ENCODE assay signal across 2 cellular contexts in genomic region chr1:165485716-165486115, GRCh38.
A peak's percentile ranks its signal among the peaks of the same experiment; 100 is the strongest.
TF ChIP-seq lines count a peak whose summit lies in the region.

No MANE protein-coding gene starts in this region.

TF ChIP-seq in K562, 482 proteins besides CTCF, POLR2A, EP300 and RAD21 (continues in another document):
- TF ChIP-seq ELF4 (CRISPR knock-in tag; IDR thresholded peaks at IDR 0.05), result no peak
- TF ChIP-seq TCF7 (IDR thresholded peaks at IDR 0.05; ENCODE audit: borderline replicate concordance), result peak; percentile 83; the same call in 1 of the 2 replicates
- TF ChIP-seq CHCHD3 (CRISPR knock-in tag; IDR thresholded peaks at IDR 0.05), result no peak
- no peak for TF ChIP-seq IRF2 (CRISPR knock-in tag; IDR thresholded peaks at IDR 0.05)
- TF ChIP-seq ZNF449 (CRISPR knock-in tag; IDR thresholded peaks at IDR 0.05), result no peak
- peak; percentile 36 for TF ChIP-seq CBFA2T2 (conservative IDR thresholded peaks at IDR 0.05)
- TF ChIP-seq LEF1 (IDR thresholded peaks at IDR 0.05), result peak; percentile 54; the same call in 1 of the 2 replicates
- no peak for TF ChIP-seq MXD1 (CRISPR knock-in tag; IDR thresholded peaks at IDR 0.05; ENCODE audit: borderline replicate concordance, poor library complexity, severe bottlenecking)
- no peak for TF ChIP-seq ZNF165 (CRISPR knock-in tag; IDR thresholded peaks at IDR 0.05; ENCODE audit: borderline replicate concordance)
- TF ChIP-seq E2F1 (CRISPR knock-in tag; IDR thresholded peaks at IDR 0.05), result no peak
- TF ChIP-seq HMG20B (CRISPR knock-in tag; IDR thresholded peaks at IDR 0.05), result no peak
- peak; percentile 62 for TF ChIP-seq CBFA2T3 (IDR thresholded peaks at IDR 0.05)
- TF ChIP-seq ID3 (CRISPR knock-in tag; IDR thresholded peaks at IDR 0.05), result no peak
- TF ChIP-seq ID3 (tag; IDR thresholded peaks at IDR 0.05), result peak; percentile 77
- no peak for TF ChIP-seq KLF16 (IDR thresholded peaks at IDR 0.05)
- no peak for TF ChIP-seq ZNF316 (IDR thresholded peaks at IDR 0.05)
- no peak for TF ChIP-seq ZFP30 (CRISPR knock-in tag; IDR thresholded peaks at IDR 0.05; ENCODE audit: borderline replicate concordance)
- no peak for TF ChIP-seq TBL1XR1 (IDR thresholded peaks at IDR 0.05; ENCODE audit: low read length in 2 of 2)
- TF ChIP-seq KHSRP (IDR thresholded peaks at IDR 0.05), result no peak
- TF ChIP-seq MEIS2 (IDR thresholded peaks at IDR 0.05; ENCODE audit: partially characterized antibody), result peak; percentile 2
- TF ChIP-seq CREB1 (IDR thresholded peaks at IDR 0.05), result peak; percentile 59; the same call in 1 of the 2 replicates
- TF ChIP-seq CREB1 (CRISPR knock-in tag; IDR thresholded peaks at IDR 0.05), result no peak
- TF ChIP-seq MBD1 (CRISPR knock-in tag; IDR thresholded peaks at IDR 0.05), result no peak
- TF ChIP-seq TEAD4 (IDR thresholded peaks at IDR 0.05; ENCODE audit: low read length), result peak; percentile 38; the same call in 1 of the 2 replicates
- no peak for TF ChIP-seq TEAD4 (CRISPR knock-in tag; IDR thresholded peaks at IDR 0.05; ENCODE audit: borderline replicate concordance)
- TF ChIP-seq CREM (IDR thresholded peaks at IDR 0.05; ENCODE audit: low read depth), result peak; percentile 71
- TF ChIP-seq THRA (IDR thresholded peaks at IDR 0.05), result no peak
- TF ChIP-seq MEF2A (IDR thresholded peaks at IDR 0.05; ENCODE audit: control insufficient read depth, low read depth, low read length), result peak; percentile 44; the same call in 1 of the 2 replicates
- TF ChIP-seq NR2C2 (CRISPR knock-in tag; IDR thresholded peaks at IDR 0.05), result no peak
- peak; percentile 19; the same call in 1 of the 2 replicates for TF ChIP-seq NR2C2 (tag; IDR thresholded peaks at IDR 0.05)
- no peak for TF ChIP-seq MED1 (CRISPR knock-in tag; IDR thresholded peaks at IDR 0.05; ENCODE audit: borderline replicate concordance)
- TF ChIP-seq KDM1A (IDR thresholded peaks at IDR 0.05), result 0 out of 4 replicates have a peak, but pooled peaks of 1 of the 2 experiments have one; percentile 17
- no peak for TF ChIP-seq ATF1 (CRISPR knock-in tag; IDR thresholded peaks at IDR 0.05)
- TF ChIP-seq ATF1 (tag; IDR thresholded peaks at IDR 0.05), result peak; percentile 36; the same call in 1 of the 2 replicates

TF ChIP-seq in liver, 16 proteins besides CTCF, POLR2A, EP300 and RAD21:
- TF ChIP-seq ZBTB33 (IDR thresholded peaks at IDR 0.05), result no peak
- no peak for TF ChIP-seq EGR1 (IDR thresholded peaks at IDR 0.05; ENCODE audit: low read depth in 2 of 2)
- TF ChIP-seq RXRA (IDR thresholded peaks at IDR 0.05), result peak in 1 of 2 donors; percentile 23
- no peak for TF ChIP-seq FOXA2 (IDR thresholded peaks at IDR 0.05)
- peak; percentile 21 for TF ChIP-seq NR2F2 (IDR thresholded peaks at IDR 0.05)
- no peak for TF ChIP-seq YY1 (IDR thresholded peaks at IDR 0.05)
- peak in 1 of 2 donors; percentile 54 for TF ChIP-seq HNF4A (conservative IDR thresholded peaks at IDR 0.05)
- TF ChIP-seq JUND (IDR thresholded peaks at IDR 0.05), result no peak
